Comparison of ENCODE assay signal across 17 cellular contexts in the genomic region with DNA sequence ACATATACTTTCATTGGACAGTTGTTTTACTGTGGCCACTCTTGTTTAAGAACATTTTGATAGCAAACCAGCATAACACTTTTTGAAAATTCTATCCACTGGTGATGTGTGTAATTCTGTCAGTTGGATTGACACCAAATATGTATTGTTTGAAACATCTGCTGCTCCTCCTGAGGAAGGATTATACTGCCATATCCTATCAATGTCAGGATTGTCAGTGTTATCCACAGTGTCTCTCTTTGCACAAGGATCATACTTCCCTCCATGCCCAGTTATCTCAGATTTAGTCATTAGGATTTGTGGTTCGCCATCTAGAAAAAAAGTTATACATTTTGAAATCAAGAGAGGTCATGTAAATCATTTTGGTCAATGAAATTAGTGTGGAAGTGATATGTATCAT.
DNase-seq lines count a peak whose midpoint lies in the region; FAIRE-seq and TF ChIP-seq lines count a peak whose summit lies in the region.
"Had no signal": no experiment of that assay in that cellular context is flagged by ENCODE, and none has a peak within 500 bp of the region (broad histone marks: within the 10 kb centered on the region; RNA-seq: fewer than 3 reads in every experiment).

No MANE protein-coding gene starts in this region.

- H3K9ac ChIP-seq in adipocyte (ENCODE audit: low read length), result no peak overlapping the region
- H3K9ac ChIP-seq in Karpas-422 (ENCODE audit: low read length), result no peak overlapping the region

- no peaks in the 10 kb centered on the region for H3K27me3 Mint-ChIP-seq in Calu3 (ENCODE audit: unreplicated experiment)
- no peaks in the 10 kb centered on the region for H3K27me3 Mint-ChIP-seq in immature natural killer cell (ENCODE audit: low read depth in 3 of 3)
- H3K27me3 Mint-ChIP-seq: CD4-positive, alpha-beta memory T cell had no signal

- FAIRE-seq in D721Med (lab: Jason Lieb, UNC), result peak; percentile 91
- FAIRE-seq: GM12891, GM18507 had no signal

- no peaks in the 10 kb centered on the region for H3K79me2 ChIP-seq in Karpas-422 (ENCODE audit: low read length)

- TF ChIP-seq CTCF in D721Med (IDR thresholded peaks at IDR 0.05; ENCODE audit: insufficient read depth, missing control alignments) (no peak), Calu3 (IDR thresholded peaks at IDR 0.05; ENCODE audit: unreplicated experiment) (no peak)

- no peak overlapping the region for H3K4me3 Mint-ChIP-seq in Calu3 (ENCODE audit: low read depth, unreplicated experiment)
- H3K4me3 Mint-ChIP-seq in immature natural killer cell, result no peak overlapping the region
- H3K4me3 Mint-ChIP-seq: CD4-positive, alpha-beta memory T cell; GM23338; HFFc6 had no signal

- H3K9me3 ChIP-seq in adipocyte (ENCODE audit: control insufficient read depth, low read length) (no peaks in the 10 kb centered on the region), Karpas-422 (ENCODE audit: low read length) (peaks cover 12% of the 10 kb centered on the region; the same call in 1 of the 2 replicates)
- H3K9me3 ChIP-seq: HAP-1 had no signal

- CTCF ChIA-PET in Calu3 (lab: Charles Lee), result no interaction called here

- H3K36me3 ChIP-seq in adipocyte (ENCODE audit: control insufficient read depth, insufficient read depth, low read length, severe bottlenecking), result no peaks in the 10 kb centered on the region
- H3K36me3 ChIP-seq in Karpas-422 (ENCODE audit: insufficient read depth, low read length), result no peaks in the 10 kb centered on the region
- H3K36me3 ChIP-seq: HAP-1 had no signal

- H4K20me1 ChIP-seq in Karpas-422 (ENCODE audit: insufficient read depth, low read depth, low read length), result no peaks in the 10 kb centered on the region

- no peak overlapping the region for H3K27ac ChIP-seq in Karpas-422 (ENCODE audit: low read length)

- DNase-seq in D721Med (ENCODE audit: insufficient read length, low spot score), result peak; percentile 13
- DNase-seq in NCI-H82 (lab: John Stamatoyannopoulos, UW), result peak; percentile 53
- peak; percentile 3 for DNase-seq in adipocyte (ENCODE audit: low read depth)
- no peak for DNase-seq in Karpas-422
- DNase-seq in Calu3, result no peak
- no peak for DNase-seq in immature natural killer cell
- DNase-seq: C1 segment of cervical spinal cord; CD4-positive, alpha-beta memory T cell; COR-L47; DMS53; DMS79 treated with DMSO at 0.1 percent for 48 hours; GF-D8; HFFc6 had no signal

- intact Hi-C loops in Calu3 (cut with micrococcal nuclease; ENCODE audit: unreplicated experiment), result no loop called here

- H3K9me2 ChIP-seq in Karpas-422 (replicated peaks; ENCODE audit: insufficient read depth, low read length), result no peaks in the 10 kb centered on the region

- H3K9me3 Mint-ChIP-seq in Calu3 (ENCODE audit: low read depth, unreplicated experiment) (peaks cover 2% of the 10 kb centered on the region), immature natural killer cell (peaks cover 6 to 17% (median 10%) of the 10 kb centered on the region in 6 donors)

- no peak overlapping the region for H3K27ac Mint-ChIP-seq in Calu3 (ENCODE audit: unreplicated experiment)
- H3K27ac Mint-ChIP-seq in immature natural killer cell, result no peak overlapping the region
- H3K27ac Mint-ChIP-seq: CD4-positive, alpha-beta memory T cell; GM23338; HFFc6 had no signal

- BruUV-seq in Calu3 (replicated peaks; lab: Mats Ljungman, UMichigan), result no TSS peak

- no peak overlapping the region for H2AFZ ChIP-seq in Karpas-422 (ENCODE audit: low read length)
- H2AFZ ChIP-seq: GM23338 had no signal

- H3K27me3 ChIP-seq in adipocyte (replicated peaks; ENCODE audit: control insufficient read depth, insufficient read depth, low read length) (no peaks in the 10 kb centered on the region), Karpas-422 (ENCODE audit: low read length) (no peaks in the 10 kb centered on the region)

- H3K4me3 ChIP-seq in adipocyte (ENCODE audit: low read length) (no peak overlapping the region), Karpas-422 (ENCODE audit: low read length) (no peak overlapping the region)
- H3K4me3 ChIP-seq: GM23338, HAP-1 had no signal

- H3K36me3 Mint-ChIP-seq in Calu3 (ENCODE audit: insufficient read depth, unreplicated experiment) (no peaks in the 10 kb centered on the region), immature natural killer cell (no peaks in the 10 kb centered on the region)
- H3K36me3 Mint-ChIP-seq: CD4-positive, alpha-beta memory T cell had no signal

- H3K4me1 ChIP-seq in adipocyte (ENCODE audit: control insufficient read depth, insufficient read depth, low read length) (no peaks in the 10 kb centered on the region), Karpas-422 (ENCODE audit: low read length) (no peaks in the 10 kb centered on the region)
- H3K4me1 ChIP-seq: HAP-1 had no signal

- no peak overlapping the region for H3K4me2 ChIP-seq in Karpas-422 (ENCODE audit: low read depth, low read length, poor library complexity, severe bottlenecking)
- H3K4me2 ChIP-seq: GM23338 had no signal

- H3K4me1 Mint-ChIP-seq in Calu3 (ENCODE audit: low read depth, unreplicated experiment) (no peaks in the 10 kb centered on the region), immature natural killer cell (no peaks in the 10 kb centered on the region)
- H3K4me1 Mint-ChIP-seq: CD4-positive, alpha-beta memory T cell had no signal

Comparison
In these comparisons a context has a peak if more than half of its experiments do, and no peak if none do; other contexts are left out.
1. DNase-seq: peak in D721Med (single experiment), NCI-H82 (single experiment) and adipocyte (single experiment); none in Karpas-422 (single experiment), Calu3 (single experiment) and immature natural killer cell (0 of 3).